ENCODE assay signal across 8 cellular contexts in the genomic region with DNA sequence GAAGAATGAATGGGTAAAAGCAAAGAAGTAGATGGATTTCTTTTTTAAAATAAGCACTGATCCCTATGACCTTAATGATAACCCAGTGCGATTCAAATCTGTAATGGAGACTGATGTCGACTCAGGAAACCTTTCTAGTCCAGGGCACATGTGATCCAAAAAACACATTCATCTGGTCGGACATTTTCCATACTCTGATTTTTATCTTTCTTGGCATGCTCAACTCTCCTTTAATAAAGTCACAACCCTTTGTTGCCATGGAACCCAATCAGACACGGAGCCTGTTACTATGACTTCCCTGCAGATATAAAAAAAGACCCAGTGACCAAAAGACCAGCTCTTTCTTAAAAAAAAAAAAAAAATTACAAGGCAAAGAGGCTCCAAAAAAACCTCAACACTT. TPM values are rescaled to one million over a fixed set of nuclear protein-coding genes. Genes with fewer than 3 reads are reported as not detected.
DNase-seq lines count a peak whose midpoint lies in the region; ATAC-seq and TF ChIP-seq lines count a peak whose summit lies in the region.

No MANE protein-coding gene starts in this region.

- no peak for TF ChIP-seq POLR2A in sigmoid colon (IDR thresholded peaks at IDR 0.05)

- peak overlapping the region; percentile 70 for H3K4me2 ChIP-seq in osteoblast (ENCODE audit: insufficient read depth, low read length)

- H4K20me1 ChIP-seq in osteoblast (ENCODE audit: insufficient read depth, low read length) = no peaks in the 10 kb centered on the region

- no peaks in the 10 kb centered on the region for H3K9me3 ChIP-seq in osteoblast (ENCODE audit: low read depth, low read length)
- no peaks in the 10 kb centered on the region for H3K9me3 ChIP-seq in sigmoid colon

- TF ChIP-seq EP300 in sigmoid colon (IDR thresholded peaks at IDR 0.05) = no peak

- WGBS in sigmoid colon, 2 donors = 39 to 68% methylated on average over 4 of the region's 4 CpGs

- H3K27me3 ChIP-seq in dorsolateral prefrontal cortex (no peaks in the 10 kb centered on the region), osteoblast (ENCODE audit: insufficient read depth, low read length) (no peaks in the 10 kb centered on the region), sigmoid colon (no peaks in the 10 kb centered on the region)

- TF ChIP-seq CTCF in dorsolateral prefrontal cortex (IDR thresholded peaks at IDR 0.05 in 54 of 56, conservative IDR thresholded peaks at IDR 0.05 in 2 of 56; ENCODE audit: low read depth in 1 of 56, partially characterized antibody in 56 of 56) (no peak), osteoblast (IDR thresholded peaks at IDR 0.05; ENCODE audit: extremely low read depth, low read depth, low read length) (no peak), GM20000 (IDR thresholded peaks at IDR 0.05; ENCODE audit: extremely low read depth, missing control alignments) (no peak), sigmoid colon (IDR thresholded peaks at IDR 0.05) (no peak)

- no peak for ATAC-seq in HG02885 (IDR thresholded peaks at IDR 0.05; ENCODE audit: poor library complexity, unreplicated experiment)

- DNase-seq in Daoy (ENCODE audit: low read depth) (peak; percentile 32), NCI-H2196 (lab: John Stamatoyannopoulos, UW; ENCODE audit: unreplicated experiment) (peak; percentile 72), dorsolateral prefrontal cortex (no peak), osteoblast (ENCODE audit: insufficient read length, low spot score, missing footprints) (peak; percentile 45), GM20000 (ENCODE audit: low spot score) (no peak), sigmoid colon (no peak), NCI-H1694 (lab: John Stamatoyannopoulos, UW) (no peak)

- peaks cover 25% of the 10 kb centered on the region for H3K4me1 ChIP-seq in osteoblast (ENCODE audit: insufficient read depth, low read length)
- peaks cover 0 to 22% (median 13%) of the 10 kb centered on the region in 4 donors for H3K4me1 ChIP-seq in sigmoid colon

- H3K36me3 ChIP-seq in osteoblast (ENCODE audit: insufficient read depth, low read length) (no peaks in the 10 kb centered on the region), sigmoid colon (no peaks in the 10 kb centered on the region)

- intact Hi-C loops in dorsolateral prefrontal cortex (cut with DNase I) (no loop called here), sigmoid colon (cut with DNase I) (no loop called here)

- H3K4me3 ChIP-seq in dorsolateral prefrontal cortex (peak overlapping the region in 11 of 59 donors; percentile 0 to 45 (median 29)), osteoblast (ENCODE audit: insufficient read depth, low read length) (no peak overlapping the region), sigmoid colon (no peak overlapping the region)

- H3K27ac ChIP-seq in dorsolateral prefrontal cortex = peak overlapping the region in 32 of 59 donors; percentile 2 to 72 (median 53)
- H3K27ac ChIP-seq in osteoblast (ENCODE audit: low read depth, low read length) = no peak overlapping the region
- H3K27ac ChIP-seq in sigmoid colon = peak overlapping the region in 1 of 4 donors; percentile 10

- no peaks in the 10 kb centered on the region for H3K79me2 ChIP-seq in osteoblast (ENCODE audit: insufficient read depth, low read length)

- H2AFZ ChIP-seq in osteoblast (ENCODE audit: low read length) = no peak overlapping the region

RNA-seq across cellular contexts. Expression of gene TMCC3, which starts 27.9 kb away (rescaled TPM):
- 0.80 and 1.5 TPM in 2 replicates for total RNA-seq in Daoy (2014; rRNA removed; shearing (Covaris generic))
- total RNA-seq in dorsolateral prefrontal cortex = 100 to 1,000 TPM in 1 of 120 experiments, 10 to 100 TPM in 115, 1 to 10 TPM in 4; 8.4 to 120 (median 24.4) TPM
- total RNA-seq in osteoblast = under 0.01 and 0.36 TPM in 2 replicates
- total RNA-seq in sigmoid colon = 1 to 10 TPM; 4.9 to 8.3 (median 6.7) TPM
- 10 to 100 TPM; 16.9 to 44.9 (median 18.0) TPM for polyA plus RNA-seq in sigmoid colon

Comparison
In these comparisons a context has a peak if more than half of its experiments do, and no peak if none do; other contexts are left out.
1. DNase-seq: peak in Daoy (single experiment), NCI-H2196 (single experiment) and osteoblast (single experiment); none in dorsolateral prefrontal cortex (0 of 10), GM20000 (single experiment), sigmoid colon (single experiment) and NCI-H1694 (single experiment).